29 cellular contexts compared by ENCODE assay signal in the genomic region with DNA sequence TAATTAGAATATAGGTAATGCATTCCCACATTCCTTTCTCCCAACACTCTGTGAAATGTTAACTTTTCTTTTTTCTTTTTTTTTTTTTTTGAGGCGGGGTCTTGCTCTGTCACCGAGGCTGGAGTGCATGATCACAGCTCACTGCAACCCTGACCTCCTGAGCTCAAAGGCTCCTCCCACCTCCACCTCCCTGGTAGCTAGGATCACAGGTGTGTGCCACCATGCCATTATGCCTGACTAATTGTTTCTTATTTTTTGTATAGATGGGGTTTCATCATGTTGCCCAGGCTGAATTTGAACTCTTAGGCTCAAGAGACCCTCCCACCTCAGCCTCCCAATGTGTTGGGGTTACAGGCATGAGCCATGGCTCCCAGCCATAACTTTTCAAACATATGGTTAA.
"Had no signal": no experiment of that assay in that cellular context is flagged by ENCODE, and none has a peak within 500 bp of the region (broad histone marks: within the 10 kb centered on the region; RNA-seq: fewer than 3 reads in every experiment).

No MANE protein-coding gene starts in this region.

- H3K4me3 ChIP-seq: ascending aorta, breast epithelium, cardiac muscle cell, coronary artery, dorsolateral prefrontal cortex, gastrocnemius medialis, heart left ventricle had no signal

- H3K4me3 Mint-ChIP-seq: activated CD4-positive, alpha-beta memory T cell treated with anti-CD3 and anti-CD28 coated beads for 36 hours; activated CD8-positive, alpha-beta T cell treated with anti-CD3 and anti-CD28 coated beads, Interleukin-2, amount 10 ng/mL, durations not matched to agents 7 days and 5 days; activated naive CD4-positive, alpha-beta T cell treated with anti-CD3 and anti-CD28 coated beads, Interleukin-2, amount 10 ng/mL, durations not matched to agents 7 days and 5 days; activated naive CD8-positive, alpha-beta T cell treated with anti-CD3 and anti-CD28 coated beads, Interleukin-2, amount 10 ng/mL, durations not matched to agents 7 days and 5 days; activated T-cell treated with anti-CD3 and anti-CD28 coated beads, Interleukin-2, amount 50 U/mL, for 24 hours; activated T-cell treated with anti-CD3 and anti-CD28 coated beads, Interleukin-2, amount 50 U/mL, for 72 hours; dendritic cell treated with granulocyte-macrophage colony-stimulating factor and Interleukin-4, amounts not matched to agents 40 ng/mL and 50 ng/mL, for 4 days; endodermal cell; WTC11 had no signal

- H3K27me3 ChIP-seq: ascending aorta, breast epithelium, cardiac muscle cell, dorsolateral prefrontal cortex, foreskin keratinocyte, gastrocnemius medialis, heart left ventricle had no signal

- H3K9me3 Mint-ChIP-seq: activated CD4-positive, alpha-beta memory T cell treated with anti-CD3 and anti-CD28 coated beads for 36 hours; activated naive CD4-positive, alpha-beta T cell treated with anti-CD3 and anti-CD28 coated beads, Interleukin-2, amount 10 ng/mL, durations not matched to agents 7 days and 5 days; activated naive CD4-positive, alpha-beta T cell treated with anti-CD3 and anti-CD28 coated beads, Interleukin-2, amount 50 U/mL, for 72 hours; activated naive CD8-positive, alpha-beta T cell treated with anti-CD3 and anti-CD28 coated beads, Interleukin-2, amount 10 ng/mL, durations not matched to agents 7 days and 5 days; activated T-cell treated with anti-CD3 and anti-CD28 coated beads, Interleukin-2, amount 50 U/mL, for 24 hours; activated T-cell treated with anti-CD3 and anti-CD28 coated beads, Interleukin-2, amount 50 U/mL, for 72 hours; dendritic cell treated with granulocyte-macrophage colony-stimulating factor and Interleukin-4, amounts not matched to agents 40 ng/mL and 50 ng/mL, for 4 days; WTC11 had no signal

- H3K27ac ChIP-seq: breast epithelium, cardiac muscle cell, coronary artery, dorsolateral prefrontal cortex, foreskin keratinocyte, gastrocnemius medialis, heart left ventricle had no signal

- H3K4me1 ChIP-seq: breast epithelium had no signal

- H3K27ac Mint-ChIP-seq: activated CD4-positive, alpha-beta memory T cell treated with anti-CD3 and anti-CD28 coated beads for 36 hours; activated CD8-positive, alpha-beta T cell treated with anti-CD3 and anti-CD28 coated beads, Interleukin-2, amount 10 ng/mL, durations not matched to agents 7 days and 5 days; activated naive CD4-positive, alpha-beta T cell treated with anti-CD3 and anti-CD28 coated beads, Interleukin-2, amount 10 ng/mL, durations not matched to agents 7 days and 5 days; activated naive CD4-positive, alpha-beta T cell treated with anti-CD3 and anti-CD28 coated beads, Interleukin-2, amount 50 U/mL, for 72 hours; activated naive CD8-positive, alpha-beta T cell treated with anti-CD3 and anti-CD28 coated beads, Interleukin-2, amount 10 ng/mL, durations not matched to agents 7 days and 5 days; activated T-cell treated with anti-CD3 and anti-CD28 coated beads, Interleukin-2, amount 50 U/mL, for 24 hours; activated T-cell treated with anti-CD3 and anti-CD28 coated beads, Interleukin-2, amount 50 U/mL, for 72 hours; brain; endodermal cell; WTC11 had no signal

- H3K36me3 ChIP-seq: ascending aorta, breast epithelium, cardiac muscle cell, gastrocnemius medialis, heart left ventricle had no signal

- DNase-seq: activated CD4-positive, alpha-beta memory T cell treated with anti-CD3 and anti-CD28 coated beads for 36 hours; activated CD4-positive, alpha-beta T cell treated with anti-CD3 and anti-CD28 coated beads for 48 hours; activated CD4-positive, alpha-beta T cell treated with anti-CD3 and anti-CD28 coated beads, Interleukin-2, amount 50 U/mL, for 1 hour; activated CD8-positive, alpha-beta T cell treated with anti-CD3 and anti-CD28 coated beads, Interleukin-2, amount 10 ng/mL, durations not matched to agents 7 days and 5 days; activated gamma-delta T cell; activated naive CD4-positive, alpha-beta T cell; activated naive CD4-positive, alpha-beta T cell treated with anti-CD3 and anti-CD28 coated beads, Interleukin-2, amount 10 ng/mL, durations not matched to agents 7 days and 5 days; activated naive CD8-positive, alpha-beta T cell treated with anti-CD3 and anti-CD28 coated beads, Interleukin-2, amount 10 ng/mL, durations not matched to agents 7 days and 5 days; activated T-cell treated with anti-CD3 and anti-CD28 coated beads for 4 hours; activated T-cell treated with anti-CD3 and anti-CD28 coated beads, Interleukin-2, amount 50 U/mL, for 24 hours; activated T-cell treated with anti-CD3 and anti-CD28 coated beads, Interleukin-2, amount 50 U/mL, for 72 hours; central memory CD4-positive, alpha-beta T cell; cerebellar nuclear complex; dorsolateral prefrontal cortex; effector memory CD4-positive, alpha-beta T cell; endodermal cell; foreskin keratinocyte; gastrocnemius medialis; glutamatergic neuron; heart left ventricle; T-helper 2 cell had no signal

- H3K36me3 Mint-ChIP-seq: activated naive CD8-positive, alpha-beta T cell treated with anti-CD3 and anti-CD28 coated beads, Interleukin-2, amount 10 ng/mL, durations not matched to agents 7 days and 5 days; WTC11 had no signal

- H3K27me3 Mint-ChIP-seq: activated CD4-positive, alpha-beta memory T cell treated with anti-CD3 and anti-CD28 coated beads for 36 hours; activated naive CD8-positive, alpha-beta T cell treated with anti-CD3 and anti-CD28 coated beads, Interleukin-2, amount 10 ng/mL, durations not matched to agents 7 days and 5 days; activated T-cell treated with anti-CD3 and anti-CD28 coated beads, Interleukin-2, amount 50 U/mL, for 24 hours; dendritic cell treated with granulocyte-macrophage colony-stimulating factor and Interleukin-4, amounts not matched to agents 40 ng/mL and 50 ng/mL, for 4 days had no signal

- H3K9me3 ChIP-seq: ascending aorta, breast epithelium, gastrocnemius medialis, heart left ventricle had no signal
